8 cellular contexts compared by ENCODE assay signal in genomic region chr9:15416880-15417279, GRCh38. TPM values are rescaled to one million over a fixed set of nuclear protein-coding genes. Genes with fewer than 3 reads are reported as not detected.
DNase-seq lines count a peak whose midpoint lies in the region; ATAC-seq and TF ChIP-seq lines count a peak whose summit lies in the region.

No MANE protein-coding gene starts in this region.

- peak; percentile 69 for TF ChIP-seq CTCF in OCI-LY7 (conservative IDR thresholded peaks at IDR 0.05; ENCODE audit: low read length)
- TF ChIP-seq CTCF in liver (IDR thresholded peaks at IDR 0.05; ENCODE audit: low read depth, low read length, missing input control): peak; percentile 50
- peak; percentile 36 to 38 for TF ChIP-seq CTCF in tibial artery (IDR thresholded peaks at IDR 0.05)

- no peaks in the 10 kb centered on the region for H3K79me2 ChIP-seq in OCI-LY7 (ENCODE audit: insufficient read depth, low read depth, low read length)

- WGBS in liver: 28% methylated on average over 2 of the region's 2 CpGs

- no peak overlapping the region for H2AFZ ChIP-seq in OCI-LY7 (ENCODE audit: low read length)

- no peaks in the 10 kb centered on the region for H4K20me1 ChIP-seq in OCI-LY7 (ENCODE audit: insufficient read depth, low read length)

- H3K27me3 ChIP-seq in liver (ENCODE audit: control insufficient read depth in 4 of 4, insufficient read depth in 4 of 4, low read length in 3 of 4) (no peaks in the 10 kb centered on the region), tibial artery (no peaks in the 10 kb centered on the region)

- H3K9ac ChIP-seq in liver (ENCODE audit: low read depth in 1 of 2, low read length in 2 of 2): no peak overlapping the region

- no peak overlapping the region for H3K4me2 ChIP-seq in OCI-LY7 (ENCODE audit: low read length)

- H3K36me3 ChIP-seq in OCI-LY7 (ENCODE audit: insufficient read depth, low read length) (no peaks in the 10 kb centered on the region), liver (ENCODE audit: control insufficient read depth in 4 of 4, insufficient read depth in 3 of 4, low read depth in 1 of 4, low read length in 3 of 4) (no peaks in the 10 kb centered on the region), tibial artery (no peaks in the 10 kb centered on the region)

- H3K4me3 ChIP-seq in OCI-LY7 (ENCODE audit: low read depth, low read length, poor library complexity, severe bottlenecking): no peak overlapping the region
- no peak overlapping the region for H3K4me3 ChIP-seq in liver (ENCODE audit: low read depth in 1 of 3, low read length in 3 of 3)
- no peak overlapping the region for H3K4me3 ChIP-seq in tibial artery

- intact Hi-C loops in OCI-LY7 (cut with micrococcal nuclease; ENCODE audit: unreplicated experiment) (loop anchor here (1.0 to 5.0 kb wide), 2 partner anchors 140 to 206 kb away; no protein-coding TSS in a partner anchor), tibial artery (cut with DNase I; ENCODE audit: low total_unique reads) (loop anchor here (5.0 kb wide), 1 partner anchor 205 kb away; no protein-coding TSS in a partner anchor)

- ATAC-seq in GM19372 (IDR thresholded peaks at IDR 0.05; ENCODE audit: low read depth, unreplicated experiment) (peak; percentile 79), HG03159 (IDR thresholded peaks at IDR 0.05; ENCODE audit: unreplicated experiment) (no peak), HG03025 (IDR thresholded peaks at IDR 0.05; ENCODE audit: low FRiP score, unreplicated experiment) (no peak)

- H3K4me1 ChIP-seq in OCI-LY7 (ENCODE audit: insufficient read depth, low read length, poor library complexity, severe bottlenecking): peaks cover 8% of the 10 kb centered on the region
- no peaks in the 10 kb centered on the region for H3K4me1 ChIP-seq in liver (ENCODE audit: control insufficient read depth in 4 of 4, insufficient read depth in 4 of 4, low read length in 3 of 4)
- peaks cover 0 to 3% (median 0%) of the 10 kb centered on the region in 4 donors for H3K4me1 ChIP-seq in tibial artery

- peak; percentile 82 to 86 for TF ChIP-seq RAD21 in liver (IDR thresholded peaks at IDR 0.05)

- no peaks in the 10 kb centered on the region for H3K9me3 ChIP-seq in OCI-LY7 (ENCODE audit: low read length)
- H3K9me3 ChIP-seq in liver (ENCODE audit: control insufficient read depth in 4 of 4, low read length in 3 of 4): no peaks in the 10 kb centered on the region
- H3K9me3 ChIP-seq in tibial artery: no peaks in the 10 kb centered on the region

- DNase-seq in D341Med (ENCODE audit: low spot score) (peak; percentile 34), OCI-LY7 (ENCODE audit: low spot score) (peak; percentile 30), astrocyte of the hippocampus (ENCODE audit: low read depth, low spot score) (peak; percentile 68), tibial artery (no peak)

- BruUV-seq in OCI-LY7 (replicated peaks; lab: Mats Ljungman, UMichigan): no TSS peak

- H3K27ac ChIP-seq in OCI-LY7 (ENCODE audit: low read depth, low read length, poor library complexity, severe bottlenecking) (no peak overlapping the region), liver (ENCODE audit: low read depth in 1 of 2, low read length in 2 of 2) (no peak overlapping the region), tibial artery (no peak overlapping the region)

- CTCF ChIA-PET in OCI-LY7 (lab: Charles Lee; ENCODE audit: unreplicated experiment): no interaction called here

- POLR2A ChIA-PET in OCI-LY7 (lab: Charles Lee): interaction anchor here (1.7 kb wide), 1 partner anchor 19 kb away, joined by 5 read pairs; no protein-coding TSS in a partner anchor

- no peaks in the 10 kb centered on the region for H3K9me2 ChIP-seq in OCI-LY7 (ENCODE audit: insufficient read depth, low read length)

TF ChIP-seq in liver, 16 proteins besides CTCF, POLR2A, EP300 and RAD21:
- TF ChIP-seq JUND (IDR thresholded peaks at IDR 0.05) (peak; percentile 50 to 85), ZBTB33 (IDR thresholded peaks at IDR 0.05) (no peak), SP1 (IDR thresholded peaks at IDR 0.05) (no peak), HNF4A (conservative IDR thresholded peaks at IDR 0.05) (peak in 1 of 2 donors; percentile 34), ATF3 (IDR thresholded peaks at IDR 0.05) (no peak), TAF1 (conservative IDR thresholded peaks at IDR 0.05) (no peak)

RNA-seq across cellular contexts. Expression of gene SNAPC3, which starts 5.8 kb away (rescaled TPM):
- 54.2 and 66.1 TPM in 2 replicates for total RNA-seq in OCI-LY7 (2014; rRNA removed; shearing (Covaris generic))
- total RNA-seq in OCI-LY7 (2022): 49.4 and 57.2 TPM in 2 replicates
- total RNA-seq in liver: 10 to 100 TPM; 18.9 to 19.6 TPM
- 1 to 10 TPM; 7.4 to 8.0 TPM for polyA plus RNA-seq in liver

Comparison
In these comparisons a context has a peak if more than half of its experiments do, and no peak if none do; other contexts are left out.
1. DNase-seq: peak in D341Med (single experiment), OCI-LY7 (single experiment) and astrocyte of the hippocampus (single experiment); none in tibial artery (0 of 2).
2. Peak in every context shown above with its lines, with median percentiles within 50 percentile points of each other: CTCF ChIP-seq.